8 cellular contexts compared by ENCODE assay signal in the genomic region with DNA sequence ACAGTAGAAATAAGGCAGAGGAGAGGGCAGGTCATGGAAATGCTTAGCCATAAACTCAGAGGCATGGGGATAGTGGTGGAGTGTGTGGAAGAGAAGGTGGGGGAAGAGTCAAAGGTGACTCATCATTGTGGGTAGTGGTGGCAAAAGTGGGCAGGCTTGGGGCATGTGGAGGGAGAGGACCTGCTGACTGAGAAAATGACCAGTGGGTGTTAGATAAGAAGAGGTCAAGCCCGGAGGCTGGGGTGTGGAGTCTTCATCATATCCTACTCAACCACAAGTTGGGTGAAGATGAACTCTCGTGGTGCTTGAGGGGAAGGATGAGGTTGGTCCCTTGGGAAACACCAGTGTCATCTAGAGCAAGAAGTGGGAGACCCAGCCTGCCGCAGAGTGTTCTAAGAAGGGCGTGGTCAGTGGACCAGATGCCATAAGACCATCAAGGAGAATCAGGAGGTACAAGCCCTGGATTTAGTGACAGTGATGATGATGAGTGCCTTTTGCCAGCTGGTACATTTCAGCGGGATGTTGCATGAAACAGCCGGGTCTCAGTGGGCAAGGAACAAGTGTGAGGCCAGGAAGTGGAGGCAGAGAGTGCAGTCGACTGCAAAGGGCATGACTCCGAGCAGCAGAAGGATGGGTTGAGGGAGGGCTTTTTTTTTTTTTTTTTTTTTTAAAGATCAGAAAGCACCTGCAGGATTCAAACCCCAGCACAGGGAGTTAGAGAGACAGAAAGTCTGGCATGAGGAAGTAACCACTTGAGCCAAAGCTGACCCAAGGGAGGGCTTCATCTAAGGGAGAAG.
A peak's percentile ranks its signal among the peaks of the same experiment; 100 is the strongest.
DNase-seq lines count a peak whose midpoint lies in the region; ATAC-seq and TF ChIP-seq lines count a peak whose summit lies in the region.

No MANE protein-coding gene starts in this region.

- H3K27me3 Mint-ChIP-seq in activated T-cell treated with anti-CD3 and anti-CD28 coated beads, Interleukin-2, amount 50 U/mL, for 24 hours: peaks cover 25% of the 10 kb centered on the region
- peaks cover 4 to 5% of the 10 kb centered on the region in 2 donors for H3K27me3 Mint-ChIP-seq in stimulated activated naive B cell treated with anti-CD40 and anti-IgM and Interleukin-4, amounts not matched to agents 10 μg/mL and 1 μg/mL and 100 μg/mL, for 72 hours

- no peaks in the 10 kb centered on the region for H3K27me3 ChIP-seq in RWPE2 (ENCODE audit: insufficient read depth, poor library complexity, severe bottlenecking)

- no peaks in the 10 kb centered on the region for H3K36me3 Mint-ChIP-seq in activated T-cell treated with anti-CD3 and anti-CD28 coated beads, Interleukin-2, amount 50 U/mL, for 24 hours (ENCODE audit: low read depth)
- no peaks in the 10 kb centered on the region for H3K36me3 Mint-ChIP-seq in stimulated activated naive B cell treated with anti-CD40 and anti-IgM and Interleukin-4, amounts not matched to agents 10 μg/mL and 1 μg/mL and 100 μg/mL, for 72 hours

- no peak overlapping the region for H3K4me3 ChIP-seq in RWPE2 (ENCODE audit: severe bottlenecking)

- peak overlapping the region; percentile 66 for H3K27ac Mint-ChIP-seq in activated T-cell treated with anti-CD3 and anti-CD28 coated beads, Interleukin-2, amount 50 U/mL, for 24 hours
- peak overlapping the region; percentile 73 for H3K27ac Mint-ChIP-seq in stimulated activated naive B cell treated with anti-CD40 and anti-IgM and Interleukin-4, amounts not matched to agents 10 μg/mL and 1 μg/mL and 100 μg/mL, for 72 hours

- H3K4me3 Mint-ChIP-seq in activated T-cell treated with anti-CD3 and anti-CD28 coated beads, Interleukin-2, amount 50 U/mL, for 24 hours: no peak overlapping the region
- peak overlapping the region; percentile 44 to 54 for H3K4me3 Mint-ChIP-seq in stimulated activated naive B cell treated with anti-CD40 and anti-IgM and Interleukin-4, amounts not matched to agents 10 μg/mL and 1 μg/mL and 100 μg/mL, for 72 hours

- H3K9me3 ChIP-seq in RWPE2 (ENCODE audit: severe bottlenecking): no peaks in the 10 kb centered on the region

- ATAC-seq in HG02885 (IDR thresholded peaks at IDR 0.05; ENCODE audit: poor library complexity, unreplicated experiment): peak; percentile 46
- peak; percentile 48; the same call in 1 of the 3 replicates for ATAC-seq in RWPE2 (ENCODE audit: low read depth)
- ATAC-seq in stimulated activated naive B cell treated with anti-CD40 and anti-IgM and Interleukin-4, amounts not matched to agents 10 μg/mL and 1 μg/mL and 100 μg/mL, for 72 hours (replicated peaks): peak; percentile 74 to 75

- H3K4me1 ChIP-seq in RWPE2 (ENCODE audit: insufficient read depth, poor library complexity, severe bottlenecking): no peaks in the 10 kb centered on the region

- H3K4me1 Mint-ChIP-seq in activated T-cell treated with anti-CD3 and anti-CD28 coated beads, Interleukin-2, amount 50 U/mL, for 24 hours (ENCODE audit: low read depth): peaks cover 14% of the 10 kb centered on the region
- peaks cover 33 to 41% of the 10 kb centered on the region in 2 donors for H3K4me1 Mint-ChIP-seq in stimulated activated naive B cell treated with anti-CD40 and anti-IgM and Interleukin-4, amounts not matched to agents 10 μg/mL and 1 μg/mL and 100 μg/mL, for 72 hours

- H3K9me3 Mint-ChIP-seq in activated T-cell treated with anti-CD3 and anti-CD28 coated beads, Interleukin-2, amount 50 U/mL, for 24 hours: no peaks in the 10 kb centered on the region
- H3K9me3 Mint-ChIP-seq in stimulated activated naive B cell treated with anti-CD40 and anti-IgM and Interleukin-4, amounts not matched to agents 10 μg/mL and 1 μg/mL and 100 μg/mL, for 72 hours: no peaks in the 10 kb centered on the region

- H3K27ac ChIP-seq in RWPE2 (ENCODE audit: poor library complexity, severe bottlenecking): no peak overlapping the region

- no peak for TF ChIP-seq CTCF in RWPE2 (IDR thresholded peaks at IDR 0.05; ENCODE audit: poor library complexity, severe bottlenecking)

- H3K36me3 ChIP-seq in RWPE2 (ENCODE audit: low read depth): no peaks in the 10 kb centered on the region

- DNase-seq in activated T-cell treated with anti-CD3 and anti-CD28 coated beads, Interleukin-2, amount 50 U/mL, for 24 hours: no peak
- DNase-seq in activated T-cell treated with anti-CD3 and anti-CD28 coated beads for 4 hours (no peak), RWPE2 (ENCODE audit: low spot score) (no peak), T-helper 1 cell (no peak), LoVo (ENCODE audit: low spot score) (no peak), NCI-H2081 (lab: John Stamatoyannopoulos, UW) (no peak)
- peak; percentile 70 for DNase-seq in stimulated activated naive B cell treated with anti-CD40 and anti-IgM and Interleukin-4, amounts not matched to agents 10 μg/mL and 1 μg/mL and 100 μg/mL, for 72 hours
